17 cellular contexts compared by ENCODE assay signal in the genomic region with DNA sequence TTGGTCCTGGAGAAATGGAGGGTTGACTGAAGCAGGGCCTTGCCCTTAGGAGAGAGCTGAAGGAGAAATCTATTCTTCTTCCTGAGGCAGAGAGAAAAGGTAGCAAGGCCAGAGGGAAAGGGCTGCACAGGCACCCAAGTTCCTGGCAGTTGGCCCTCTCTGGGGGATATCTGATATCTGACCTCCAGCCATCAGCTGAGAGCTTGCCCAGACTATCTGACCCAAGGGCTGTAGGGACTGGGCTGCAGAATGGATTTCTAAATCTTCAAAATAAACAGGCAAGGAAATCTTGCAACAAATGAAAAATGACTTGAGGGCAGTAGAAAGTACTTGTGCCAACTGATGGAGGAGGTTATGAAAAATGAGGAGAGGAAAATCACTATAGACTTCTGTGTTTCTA. TPM values are rescaled to one million over a fixed set of nuclear protein-coding genes. Genes with fewer than 3 reads are reported as not detected.
DNase-seq lines count a peak whose midpoint lies in the region; ATAC-seq and TF ChIP-seq lines count a peak whose summit lies in the region.
"Had no signal": no experiment of that assay in that cellular context is flagged by ENCODE, and none has a peak within 500 bp of the region (broad histone marks: within the 10 kb centered on the region; RNA-seq: fewer than 3 reads in every experiment).

No MANE protein-coding gene starts in this region.

- H3K9me3 Mint-ChIP-seq in MCF 10A (ENCODE audit: unreplicated experiment), result no peaks in the 10 kb centered on the region

- no peaks in the 10 kb centered on the region for H3K9me3 ChIP-seq in right cardiac atrium (ENCODE audit: control insufficient read depth, low read length)
- H3K9me3 ChIP-seq in left ventricle myocardium inferior (replicated peaks), result no peaks in the 10 kb centered on the region
- no peaks in the 10 kb centered on the region for H3K9me3 ChIP-seq in suprapubic skin
- H3K9me3 ChIP-seq in upper lobe of right lung, result no peaks in the 10 kb centered on the region
- H3K9me3 ChIP-seq: Caco-2 had no signal

- POLR2A ChIA-PET in MCF 10A (lab: Yijun Ruan, JAX), result interaction anchor here (0.6 to 7.2 kb wide), 16 partner anchors 7 to 1147 kb away, joined by 3 to 126 read pairs (median 6); a partner anchor contains a TSS

- H3K4me1 ChIP-seq in right cardiac atrium (ENCODE audit: control insufficient read depth, insufficient read depth, low read length) (no peaks in the 10 kb centered on the region), left ventricle myocardium inferior (no peaks in the 10 kb centered on the region), suprapubic skin (peaks cover 53% of the 10 kb centered on the region), upper lobe of right lung (no peaks in the 10 kb centered on the region)
- H3K4me1 ChIP-seq: Caco-2 had no signal

- H3K27ac ChIP-seq in right cardiac atrium (ENCODE audit: low read length) (no peak overlapping the region), left ventricle myocardium inferior (replicated peaks) (no peak overlapping the region), suprapubic skin (peak overlapping the region; percentile 52), upper lobe of right lung (no peak overlapping the region)
- H3K27ac ChIP-seq: SK-N-MC had no signal

- H3K27me3 ChIP-seq in right cardiac atrium (ENCODE audit: control insufficient read depth, insufficient read depth) (no peaks in the 10 kb centered on the region), left ventricle myocardium inferior (ENCODE audit: low read depth) (no peaks in the 10 kb centered on the region), suprapubic skin (no peaks in the 10 kb centered on the region), upper lobe of right lung (no peaks in the 10 kb centered on the region)

- no peaks in the 10 kb centered on the region for H3K27me3 Mint-ChIP-seq in MCF 10A (ENCODE audit: insufficient read depth, unreplicated experiment)

- H3K4me3 ChIP-seq in right cardiac atrium (ENCODE audit: low read length), result no peak overlapping the region
- H3K4me3 ChIP-seq in left ventricle myocardium inferior, result no peak overlapping the region
- no peak overlapping the region for H3K4me3 ChIP-seq in fibroblast of the aortic adventitia (ENCODE audit: low read depth, low read length)
- H3K4me3 ChIP-seq in suprapubic skin, result no peak overlapping the region
- no peak overlapping the region for H3K4me3 ChIP-seq in upper lobe of right lung
- H3K4me3 ChIP-seq: K562, SK-N-MC had no signal

- no peaks in the 10 kb centered on the region for H3K36me3 ChIP-seq in left ventricle myocardium inferior
- no peaks in the 10 kb centered on the region for H3K36me3 ChIP-seq in suprapubic skin
- no peaks in the 10 kb centered on the region for H3K36me3 ChIP-seq in upper lobe of right lung

- TF ChIP-seq POLR2A in suprapubic skin (IDR thresholded peaks at IDR 0.05), result no peak

- TF ChIP-seq EP300 in suprapubic skin (IDR thresholded peaks at IDR 0.05), result no peak

- intact Hi-C loops in right cardiac atrium (cut with DNase I) (no loop called here), left ventricle myocardium inferior (cut with micrococcal nuclease) (no loop called here), MCF 10A (cut with micrococcal nuclease) (no loop called here), upper lobe of right lung (cut with DNase I) (no loop called here)

- H3K4me1 Mint-ChIP-seq in MCF 10A (ENCODE audit: insufficient read depth, unreplicated experiment), result peaks cover 43% of the 10 kb centered on the region

- ATAC-seq in right cardiac atrium (peak; percentile 31 to 76), GM18520 (IDR thresholded peaks at IDR 0.05; ENCODE audit: unreplicated experiment) (no peak), upper lobe of right lung (no peak)
- ATAC-seq: HCT116, K562 had no signal

- peak overlapping the region; percentile 84 for H3K27ac Mint-ChIP-seq in MCF 10A (ENCODE audit: low read depth, unreplicated experiment)

- TF ChIP-seq CTCF in left ventricle myocardium inferior (IDR thresholded peaks at IDR 0.05; ENCODE audit: borderline replicate concordance) (no peak), MCF 10A (IDR thresholded peaks at IDR 0.05; ENCODE audit: unreplicated experiment) (no peak), fibroblast of the aortic adventitia (IDR thresholded peaks at IDR 0.05; ENCODE audit: insufficient read depth, low read length) (no peak), suprapubic skin (IDR thresholded peaks at IDR 0.05) (no peak), upper lobe of right lung (IDR thresholded peaks at IDR 0.05) (no peak)

- no TSS peak for BruUV-seq in MCF 10A (replicated peaks; lab: Mats Ljungman, UMichigan)

- peak in 2 of 3 donors; percentile 33 to 72 for DNase-seq in right cardiac atrium
- no peak for DNase-seq in left ventricle myocardium inferior
- DNase-seq in MCF 10A (ENCODE audit: unreplicated experiment), result no peak
- DNase-seq in fibroblast of the aortic adventitia (ENCODE audit: low read depth), result peak; percentile 62
- DNase-seq in suprapubic skin (ENCODE audit: low spot score in 2 of 2), result no peak
- DNase-seq in activated CD4-positive, alpha-beta T cell treated with anti-CD3 and anti-CD28 coated beads for 1 hour, result no peak
- DNase-seq in upper lobe of right lung, result no peak
- DNase-seq: Caco-2, DMS53, NCI-H1092, NCI-H446 treated with DMSO at 0.1 percent for 48 hours, NCI-H774 had no signal

- no peaks in the 10 kb centered on the region for H3K36me3 Mint-ChIP-seq in MCF 10A (ENCODE audit: insufficient read depth, unreplicated experiment)

- CTCF ChIA-PET in MCF 10A (lab: Yijun Ruan, JAX), result interaction anchor here (0.9 to 4.4 kb wide), 6 partner anchors 10 to 282 kb away, joined by 3 to 15 read pairs (median 4); a partner anchor contains a TSS

- peak overlapping the region; percentile 72 for H3K4me3 Mint-ChIP-seq in MCF 10A (ENCODE audit: unreplicated experiment)

RNA-seq across cellular contexts. Expression of a gene that starts 0.5 kb away (rescaled TPM):
- not detected for total RNA-seq in right cardiac atrium
- polyA plus RNA-seq in right cardiac atrium, result not detected
- total RNA-seq in left ventricle myocardium inferior, result not detected
- 87.8 and 113 TPM in 2 replicates for total RNA-seq in MCF 10A (2022)
- total RNA-seq in fibroblast of the aortic adventitia (ENCODE audit: low replicate concordance), result 8.8 and 43.2 TPM in 2 replicates
- 100 to 1,000 TPM in 3 of 4 donors, 10 to 100 TPM in 1; 49.3 to 147 (median 112) TPM for total RNA-seq in suprapubic skin
- total RNA-seq in upper lobe of right lung, result not detected
- total RNA-seq: A673, K562 had no signal

RNA-seq across cellular contexts. Expression of a gene that starts 27.4 kb away (rescaled TPM):
- total RNA-seq in right cardiac atrium, result 10 to 100 TPM in 3 of 4 donors, 1 to 10 TPM in 1; 9.9 to 17.1 (median 12.4) TPM
- 12.8 TPM for polyA plus RNA-seq in right cardiac atrium
- 6.4 TPM for total RNA-seq in left ventricle myocardium inferior
- total RNA-seq in MCF 10A (2022), result 35.5 and 39.0 TPM in 2 replicates
- total RNA-seq in fibroblast of the aortic adventitia (ENCODE audit: low replicate concordance), result 52.4 and 65.9 TPM in 2 replicates
- total RNA-seq in suprapubic skin, result 10 to 100 TPM; 16.6 to 33.4 (median 23.5) TPM
- total RNA-seq in upper lobe of right lung, result 47.0 TPM

RNA-seq across cellular contexts. Expression of a gene that starts 45.3 kb away (rescaled TPM):
- not detected for total RNA-seq in right cardiac atrium
- polyA plus RNA-seq in right cardiac atrium, result not detected
- total RNA-seq in left ventricle myocardium inferior, result 0.05 TPM
- not detected in 2 replicates for total RNA-seq in MCF 10A (2022)
- not detected in 2 replicates for total RNA-seq in fibroblast of the aortic adventitia (ENCODE audit: low replicate concordance)
- not detected for total RNA-seq in suprapubic skin
- not detected for total RNA-seq in upper lobe of right lung
- total RNA-seq: A673, Caco-2 had no signal

Comparison
In these comparisons a context has a peak if more than half of its experiments do, and no peak if none do; other contexts are left out.
1. DNase-seq: peak in right cardiac atrium (2 of 3) and fibroblast of the aortic adventitia (single experiment); none in left ventricle myocardium inferior (single experiment), MCF 10A (single experiment), suprapubic skin (0 of 2), activated CD4-positive, alpha-beta T cell treated with anti-CD3 and anti-CD28 coated beads for 1 hour (single experiment) and upper lobe of right lung (single experiment).
2. ATAC-seq: peak in right cardiac atrium (2 of 2); none in GM18520 (single experiment) and upper lobe of right lung (single experiment).